In the genomic region with DNA sequence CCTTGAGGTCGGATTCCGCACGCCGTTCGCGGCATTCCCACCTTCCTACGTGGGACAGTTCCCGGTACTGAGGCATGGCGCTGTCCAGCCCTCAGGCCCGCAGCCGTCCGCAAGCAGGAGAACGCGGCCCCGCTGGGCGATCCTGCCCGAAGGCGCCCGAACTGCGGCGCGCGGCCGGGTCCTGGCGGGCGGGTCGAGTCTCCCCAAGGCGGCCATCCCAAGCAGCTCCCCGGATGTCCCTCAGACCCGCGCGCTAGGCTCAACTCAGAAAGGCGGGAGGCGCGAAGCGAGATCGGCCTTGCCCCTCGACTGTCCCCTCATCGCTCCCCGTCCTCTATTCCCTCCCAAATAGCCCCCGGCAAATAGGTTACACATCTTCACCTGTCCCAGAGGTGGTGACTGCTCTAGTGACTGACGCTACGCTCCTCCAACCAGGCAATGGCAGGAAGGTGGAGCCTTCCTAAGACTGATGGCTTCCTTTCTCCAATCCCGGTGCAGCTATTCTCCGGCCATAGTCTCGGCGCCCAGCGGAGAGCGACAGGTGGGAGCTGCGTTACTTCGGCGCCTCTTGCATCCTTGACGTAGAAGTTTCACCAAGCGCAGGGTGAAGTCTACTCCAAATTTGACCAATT, we compare ENCODE assay signal across 1 cellular context.
TF ChIP-seq lines count a peak whose summit lies in the region.

No MANE protein-coding gene starts in this region.

TF ChIP-seq in HCT116, 20 proteins besides CTCF, POLR2A, EP300 and RAD21 (continued from another document):
- TF ChIP-seq, protein P1, sequence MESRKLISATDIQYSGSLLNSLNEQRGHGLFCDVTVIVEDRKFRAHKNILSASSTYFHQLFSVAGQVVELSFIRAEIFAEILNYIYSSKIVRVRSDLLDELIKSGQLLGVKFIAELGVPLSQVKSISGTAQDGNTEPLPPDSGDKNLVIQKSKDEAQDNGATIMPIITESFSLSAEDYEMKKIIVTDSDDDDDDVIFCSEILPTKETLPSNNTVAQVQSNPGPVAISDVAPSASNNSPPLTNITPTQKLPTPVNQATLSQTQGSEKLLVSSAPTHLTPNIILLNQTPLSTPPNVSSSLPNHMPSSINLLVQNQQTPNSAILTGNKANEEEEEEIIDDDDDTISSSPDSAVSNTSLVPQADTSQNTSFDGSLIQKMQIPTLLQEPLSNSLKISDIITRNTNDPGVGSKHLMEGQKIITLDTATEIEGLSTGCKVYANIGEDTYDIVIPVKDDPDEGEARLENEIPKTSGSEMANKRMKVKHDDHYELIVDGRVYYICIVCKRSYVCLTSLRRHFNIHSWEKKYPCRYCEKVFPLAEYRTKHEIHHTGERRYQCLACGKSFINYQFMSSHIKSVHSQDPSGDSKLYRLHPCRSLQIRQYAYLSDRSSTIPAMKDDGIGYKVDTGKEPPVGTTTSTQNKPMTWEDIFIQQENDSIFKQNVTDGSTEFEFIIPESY (IDR thresholded peaks at IDR 0.05; ENCODE audit: extremely low read depth, insufficient replicate concordance, low read length): no peak
